28 cellular contexts compared by ENCODE assay signal in genomic region chr9:76311576-76311975, GRCh38.
"Had no signal": no experiment of that assay in that cellular context is flagged by ENCODE, and none has a peak within 500 bp of the region (broad histone marks: within the 10 kb centered on the region; RNA-seq: fewer than 3 reads in every experiment).

No MANE protein-coding gene starts in this region.

- H3K36me3 ChIP-seq: SJCRH30 had no signal

- H3K36me3 Mint-ChIP-seq: activated naive CD8-positive, alpha-beta T cell treated with anti-CD3 and anti-CD28 coated beads for 36 hours had no signal

- ATAC-seq: activated CD4-positive, alpha-beta T cell treated with anti-CD3 and anti-CD28 coated beads for 36 hours; activated T-helper 17 cell treated with anti-CD3 and anti-CD28 coated beads, Interleukin-2, amount 50 U/mL, for 72 hours; Panc1 had no signal

- H3K27me3 ChIP-seq: SJCRH30 had no signal

- H3K4me1 ChIP-seq: SJCRH30 had no signal

- H3K4me2 ChIP-seq: SK-N-SH had no signal

- H3K4me3 Mint-ChIP-seq: activated CD4-positive, alpha-beta memory T cell treated with anti-CD3 and anti-CD28 coated beads, Interleukin-2, amount 10 ng/mL, durations not matched to agents 7 days and 5 days; activated CD4-positive, alpha-beta T cell treated with anti-CD3 and anti-CD28 coated beads for 36 hours; activated naive CD4-positive, alpha-beta T cell treated with anti-CD3 and anti-CD28 coated beads for 36 hours; activated naive CD8-positive, alpha-beta T cell treated with anti-CD3 and anti-CD28 coated beads for 36 hours; activated T-helper 17 cell treated with anti-CD3 and anti-CD28 coated beads, Interleukin-2, amount 50 U/mL, for 72 hours had no signal

- DNase-seq: activated CD4-positive, alpha-beta memory T cell treated with anti-CD3 and anti-CD28 coated beads, Interleukin-2, amount 10 ng/mL, durations not matched to agents 7 days and 5 days; activated CD4-positive, alpha-beta T cell treated with anti-CD3 and anti-CD28 coated beads for 36 hours; activated CD4-positive, alpha-beta T cell treated with anti-CD3 and anti-CD28 coated beads, Interleukin-2, amount 50 U/mL, for 1 hour; activated gamma-delta T cell; activated naive CD4-positive, alpha-beta T cell treated with anti-CD3 and anti-CD28 coated beads for 36 hours; activated naive CD8-positive, alpha-beta T cell treated with anti-CD3 and anti-CD28 coated beads for 36 hours; activated T-cell treated with anti-CD3 and anti-CD28 coated beads for 4 hours; activated T-cell treated with anti-CD3 and anti-CD28 coated beads, Interleukin-2, amount 50 U/mL, for 48 hours; Kasumi-1; KBM-7; MV-4-11; NCI-H1092 treated with DMSO at 0.1 percent for 48 hours; NCI-H1417 treated with DMSO at 0.1 percent for 48 hours; NCI-H1694; NCI-H2029; NCI-H2107; NCI-H2171 treated with DMSO at 0.1 percent for 48 hours; NCI-H226; NCI-H526; NCI-H774; Right ventricle myocardium superior; SJCRH30; SK-N-SH; T-helper 1 cell had no signal

- H3K9me3 Mint-ChIP-seq: activated CD4-positive, alpha-beta memory T cell treated with anti-CD3 and anti-CD28 coated beads, Interleukin-2, amount 10 ng/mL, durations not matched to agents 7 days and 5 days; activated naive CD4-positive, alpha-beta T cell treated with anti-CD3 and anti-CD28 coated beads for 36 hours; activated naive CD8-positive, alpha-beta T cell treated with anti-CD3 and anti-CD28 coated beads for 36 hours; activated T-helper 17 cell treated with anti-CD3 and anti-CD28 coated beads, Interleukin-2, amount 50 U/mL, for 72 hours had no signal

- H3K27ac ChIP-seq: RWPE1, SJCRH30, VCaP had no signal

- H3K9me3 ChIP-seq: SJCRH30, SK-N-SH had no signal

- H3K4me1 Mint-ChIP-seq: activated CD4-positive, alpha-beta memory T cell treated with anti-CD3 and anti-CD28 coated beads, Interleukin-2, amount 10 ng/mL, durations not matched to agents 7 days and 5 days; activated CD4-positive, alpha-beta T cell treated with anti-CD3 and anti-CD28 coated beads for 36 hours; activated T-helper 17 cell treated with anti-CD3 and anti-CD28 coated beads, Interleukin-2, amount 50 U/mL, for 72 hours had no signal

- H3K27ac Mint-ChIP-seq: activated CD4-positive, alpha-beta memory T cell treated with anti-CD3 and anti-CD28 coated beads, Interleukin-2, amount 10 ng/mL, durations not matched to agents 7 days and 5 days; activated CD4-positive, alpha-beta T cell treated with anti-CD3 and anti-CD28 coated beads for 36 hours; activated naive CD4-positive, alpha-beta T cell treated with anti-CD3 and anti-CD28 coated beads for 36 hours; activated naive CD8-positive, alpha-beta T cell treated with anti-CD3 and anti-CD28 coated beads for 36 hours; activated T-helper 17 cell treated with anti-CD3 and anti-CD28 coated beads, Interleukin-2, amount 50 U/mL, for 72 hours had no signal

- H3K4me3 ChIP-seq: SJCRH30 had no signal
